17 cellular contexts compared by ENCODE assay signal in genomic region chr2:39455826-39456225, GRCh38.
"Had no signal": no experiment of that assay in that cellular context is flagged by ENCODE, and none has a peak within 500 bp of the region (broad histone marks: within the 10 kb centered on the region; RNA-seq: fewer than 3 reads in every experiment).

No MANE protein-coding gene starts in this region.

- H3K27ac Mint-ChIP-seq: activated CD4-positive, alpha-beta memory T cell treated with anti-CD3 and anti-CD28 coated beads for 36 hours; activated naive CD4-positive, alpha-beta T cell treated with anti-CD3 and anti-CD28 coated beads, Interleukin-2, amount 10 ng/mL, durations not matched to agents 7 days and 5 days; activated T-cell treated with anti-CD3 and anti-CD28 coated beads, Interleukin-2, amount 50 U/mL, for 24 hours; brain; effector memory CD8-positive, alpha-beta T cell had no signal

- H3K27ac ChIP-seq: gastrocnemius medialis, heart right ventricle, ovary, right lobe of liver, stomach, testis, VCaP had no signal

- H3K4me3 Mint-ChIP-seq: activated CD4-positive, alpha-beta memory T cell treated with anti-CD3 and anti-CD28 coated beads for 36 hours; activated naive CD4-positive, alpha-beta T cell treated with anti-CD3 and anti-CD28 coated beads, Interleukin-2, amount 10 ng/mL, durations not matched to agents 7 days and 5 days; activated T-cell treated with anti-CD3 and anti-CD28 coated beads, Interleukin-2, amount 50 U/mL, for 24 hours; brain; effector memory CD8-positive, alpha-beta T cell; neural crest cell had no signal

- H3K27me3 ChIP-seq: gastrocnemius medialis, heart right ventricle, ovary, right lobe of liver, stomach, testis had no signal

- H3K4me3 ChIP-seq: gastrocnemius medialis, heart right ventricle, lung, ovary, right lobe of liver, stomach, testis had no signal

- H3K4me1 ChIP-seq: gastrocnemius medialis, heart right ventricle, right lobe of liver, stomach, testis had no signal

- ATAC-seq: effector memory CD8-positive, alpha-beta T cell; gastrocnemius medialis; heart right ventricle; right lobe of liver had no signal

- H3K9me3 ChIP-seq: gastrocnemius medialis, ovary, right lobe of liver, stomach, testis had no signal

- DNase-seq: activated CD4-positive, alpha-beta memory T cell treated with anti-CD3 and anti-CD28 coated beads for 36 hours; activated naive CD4-positive, alpha-beta T cell treated with anti-CD3 and anti-CD28 coated beads, Interleukin-2, amount 10 ng/mL, durations not matched to agents 7 days and 5 days; activated T-cell treated with anti-CD3 and anti-CD28 coated beads, Interleukin-2, amount 50 U/mL, for 24 hours; dermis blood vessel endothelial cell; effector memory CD8-positive, alpha-beta T cell; gastrocnemius medialis; heart right ventricle; midbrain; ovary; right lobe of liver; stomach; T-helper 1 cell; testis had no signal

- H3K36me3 ChIP-seq: ovary had no signal

- H3K27me3 Mint-ChIP-seq: activated CD4-positive, alpha-beta memory T cell treated with anti-CD3 and anti-CD28 coated beads for 36 hours; activated naive CD4-positive, alpha-beta T cell treated with anti-CD3 and anti-CD28 coated beads, Interleukin-2, amount 10 ng/mL, durations not matched to agents 7 days and 5 days; activated T-cell treated with anti-CD3 and anti-CD28 coated beads, Interleukin-2, amount 50 U/mL, for 24 hours; brain; effector memory CD8-positive, alpha-beta T cell had no signal

- H3K4me1 Mint-ChIP-seq: brain, neural crest cell had no signal

- H3K9me3 Mint-ChIP-seq: effector memory CD8-positive, alpha-beta T cell; neural crest cell had no signal
